17 cellular contexts compared by ENCODE assay signal in genomic region chr10:111303887-111304286, GRCh38.
"Had no signal": no experiment of that assay in that cellular context is flagged by ENCODE, and none has a peak within 500 bp of the region (broad histone marks: within the 10 kb centered on the region; RNA-seq: fewer than 3 reads in every experiment).

No MANE protein-coding gene starts in this region.

- H3K27me3 ChIP-seq: breast epithelium, esophagus muscularis mucosa, gastrocnemius medialis, sigmoid colon, spleen had no signal

- H3K4me1 ChIP-seq: breast epithelium, esophagus muscularis mucosa, gastrocnemius medialis, sigmoid colon, spleen had no signal

- H3K4me3 ChIP-seq: breast epithelium, esophagus muscularis mucosa, gastrocnemius medialis, sigmoid colon, spleen, thoracic aorta had no signal

- H3K9me3 ChIP-seq: breast epithelium, esophagus muscularis mucosa, gastrocnemius medialis, sigmoid colon, spleen, thoracic aorta had no signal

- DNase-seq: activated CD4-positive, alpha-beta T cell treated with anti-CD3 and anti-CD28 coated beads for 1 hour; activated CD4-positive, alpha-beta T cell treated with anti-CD3 and anti-CD28 coated beads, Interleukin-2, amount 50 U/mL, for 1 hour; activated CD8-positive, alpha-beta T cell treated with anti-CD3 and anti-CD28 coated beads, Interleukin-2, amount 10 ng/mL, durations not matched to agents 7 days and 5 days; activated gamma-delta T cell; activated naive CD4-positive, alpha-beta T cell treated with anti-CD3 and anti-CD28 coated beads, Interleukin-2, amount 50 U/mL, for 16 hours; effector memory CD8-positive, alpha-beta T cell; gastrocnemius medialis; hippocampal formation; natural killer cell; sigmoid colon; spleen; stimulated activated CD4-positive, alpha-beta T cell treated with anti-CD3 and anti-CD28 coated beads, Interleukin-4, amount 100 ng/mL, for 1 hour; stimulated activated naive CD4-positive, alpha-beta T cell; T-cell had no signal

- H3K36me3 ChIP-seq: esophagus muscularis mucosa, gastrocnemius medialis, sigmoid colon, spleen, thoracic aorta had no signal

- H3K27ac ChIP-seq: breast epithelium, esophagus muscularis mucosa, gastrocnemius medialis, sigmoid colon, spleen, thoracic aorta had no signal

- ATAC-seq: activated CD8-positive, alpha-beta T cell treated with anti-CD3 and anti-CD28 coated beads, Interleukin-2, amount 10 ng/mL, durations not matched to agents 7 days and 5 days; effector memory CD8-positive, alpha-beta T cell; gastrocnemius medialis; natural killer cell; T-cell had no signal
